ENCODE assay signal across 17 cellular contexts in genomic region chr2:219631406-219631891, GRCh38. TPM values are rescaled to one million over a fixed set of nuclear protein-coding genes. Genes with fewer than 3 reads are reported as not detected.
A peak's percentile ranks its signal among the peaks of the same experiment; 100 is the strongest.
DNase-seq lines count a peak whose midpoint lies in the region; ATAC-seq and TF ChIP-seq lines count a peak whose summit lies in the region.
"Had no signal": no experiment of that assay in that cellular context is flagged by ENCODE, and none has a peak within 500 bp of the region (broad histone marks: within the 10 kb centered on the region; RNA-seq: fewer than 3 reads in every experiment).

No MANE protein-coding gene starts in this region.

- H3K27ac ChIP-seq in heart left ventricle (peak overlapping the region; percentile 83 to 100 (median 94)), endodermal cell (ENCODE audit: low read depth, low read length) (no peak overlapping the region)
- H3K27ac ChIP-seq: SK-N-MC had no signal

- intact Hi-C loops in heart left ventricle (cut with DNase I) (loop anchor here in 3 of 10 donors (5.0 to 10.0 kb wide), 3 partner anchors 59 to 207 kb away; partner anchors contain the start of genes INHA (in 1 of the 3) and OBSL1 (in 1 of the 3)), Right ventricle myocardium inferior (cut with DNase I) (loop anchor here (10.0 kb wide), 1 partner anchor 157 kb away; no protein-coding TSS in a partner anchor), mucosa of descending colon (cut with DNase I, micrococcal nuclease) (no loop called here)

- H3K9me3 ChIP-seq in heart left ventricle = no peaks in the 10 kb centered on the region
- H3K9me3 ChIP-seq in endodermal cell (ENCODE audit: control insufficient read depth, low read length) = no peaks in the 10 kb centered on the region
- no peaks in the 10 kb centered on the region for H3K9me3 ChIP-seq in mucosa of descending colon

- H3K4me3 Mint-ChIP-seq in endodermal cell = no peak overlapping the region
- H3K4me3 Mint-ChIP-seq: CD4-positive, CD25-positive, alpha-beta regulatory T cell had no signal

- peak in 2 of 4 donors; percentile 1 for ATAC-seq in heart left ventricle
- no peak for ATAC-seq in Right ventricle myocardium inferior
- ATAC-seq in mucosa of descending colon = no peak

- no peak for TF ChIP-seq POLR2A in heart left ventricle (IDR thresholded peaks at IDR 0.05)

- WGBS in heart left ventricle, 4 donors = 45 to 70% (median 53%) methylated on average over 7 to 9 of the region's 9 CpGs
- WGBS in endodermal cell (ENCODE audit: insufficient coverage in 1 of 2, insufficient read length in 1 of 2), 2 experiments = 87 to 88% methylated on average over 5 to 9 of the region's 9 CpGs

- DNase-seq in heart left ventricle (peak in 1 of 5 donors; percentile 51), Right ventricle myocardium inferior (ENCODE audit: missing footprints) (no peak), endodermal cell (peak; percentile 24), mesenteric fat pad (ENCODE audit: low spot score) (peak; percentile 82), mucosa of descending colon (no peak), AG20443 (ENCODE audit: low spot score) (no peak)
- no peak for DNase-seq in activated CD4-positive, alpha-beta T cell treated with anti-CD3 and anti-CD28 coated beads for 48 hours
- DNase-seq: CD4-positive, CD25-positive, alpha-beta regulatory T cell; EL; GF-D8; Kasumi-1; NCI-H1694 treated with DMSO at 0.1 percent for 48 hours; NCI-H446; NCI-H526; SHP77 had no signal

- H3K9me3 Mint-ChIP-seq in endodermal cell = no peaks in the 10 kb centered on the region

- H3K4me1 ChIP-seq in heart left ventricle (peaks cover 0 to 74% (median 6%) of the 10 kb centered on the region in 12 donors), endodermal cell (ENCODE audit: control insufficient read depth, insufficient read depth, low read length) (no peaks in the 10 kb centered on the region), mucosa of descending colon (ENCODE audit: low read depth) (peaks cover 7% of the 10 kb centered on the region)

- H3K4me1 Mint-ChIP-seq in endodermal cell = no peaks in the 10 kb centered on the region

- no peak overlapping the region for H3K9ac ChIP-seq in endodermal cell (ENCODE audit: extremely low read depth, low read length, poor library complexity, severe bottlenecking)

- H3K36me3 ChIP-seq in heart left ventricle (peaks cover 0 to 34% (median 0%) of the 10 kb centered on the region in 9 donors), endodermal cell (ENCODE audit: control insufficient read depth, insufficient read depth, low read length) (no peaks in the 10 kb centered on the region), mucosa of descending colon (ENCODE audit: low read depth) (no peaks in the 10 kb centered on the region)

- peak overlapping the region; percentile 31 to 58 (median 48) for H3K4me3 ChIP-seq in heart left ventricle
- no peak overlapping the region for H3K4me3 ChIP-seq in endodermal cell (ENCODE audit: low read length)
- H3K4me3 ChIP-seq in mucosa of descending colon = no peak overlapping the region
- H3K4me3 ChIP-seq: SK-N-MC had no signal

- no peak overlapping the region for H3K27ac Mint-ChIP-seq in endodermal cell
- H3K27ac Mint-ChIP-seq: CD4-positive, CD25-positive, alpha-beta regulatory T cell had no signal

- no peaks in the 10 kb centered on the region for H3K27me3 Mint-ChIP-seq in endodermal cell (ENCODE audit: insufficient read depth)

- peaks cover 7% of the 10 kb centered on the region for H3K36me3 Mint-ChIP-seq in endodermal cell (ENCODE audit: low read depth)

- H3K27me3 ChIP-seq in heart left ventricle (peaks cover 0 to 12% (median 6%) of the 10 kb centered on the region in 9 donors), endodermal cell (ENCODE audit: control insufficient read depth, insufficient read depth, low read length, poor library complexity, severe bottlenecking) (peaks cover 6% of the 10 kb centered on the region)

- TF ChIP-seq CTCF in heart left ventricle (IDR thresholded peaks at IDR 0.05) (no peak), endodermal cell (conservative IDR thresholded peaks at IDR 0.05) (no peak), mucosa of descending colon (IDR thresholded peaks at IDR 0.05) (no peak)

RNA-seq across cellular contexts. Expression of gene SLC4A3, which starts 4.0 kb away (rescaled TPM):
- total RNA-seq in heart left ventricle = 100 to 1,000 TPM; 249 to 507 (median 428) TPM
- 100 to 1,000 TPM; 236 to 250 TPM for polyA plus RNA-seq in heart left ventricle
- 445 TPM for total RNA-seq in Right ventricle myocardium inferior
- 10 to 100 TPM; 13.4 to 20.2 TPM for total RNA-seq in endodermal cell
- 8.0 TPM for polyA plus RNA-seq in endodermal cell (2013, experiment 1 of 2)
- 5.3 TPM for polyA plus RNA-seq in endodermal cell (2013, experiment 2 of 2)
- 6.7 TPM for total RNA-seq in mesenteric fat pad
- total RNA-seq in mucosa of descending colon = 1 to 10 TPM in 1 of 3 donors, under 1 TPM in 2; 0.29 to 3.4 (median 0.34) TPM
- total RNA-seq: CD4-positive, CD25-positive, alpha-beta regulatory T cell had no signal
- polyA plus RNA-seq: CD4-positive, CD25-positive, alpha-beta regulatory T cell had no signal

RNA-seq across cellular contexts. Expression of gene STK11IP, which starts 33.8 kb away (rescaled TPM):
- total RNA-seq in heart left ventricle (10 to 100 TPM in 7 of 9 donors, 1 to 10 TPM in 2; 7.3 to 24.1 (median 13.9) TPM), Right ventricle myocardium inferior (13.9 TPM), endodermal cell (10 to 100 TPM; 27.3 to 31.1 TPM), mesenteric fat pad (17.1 TPM), mucosa of descending colon (10 to 100 TPM; 34.6 to 42.0 (median 39.6) TPM)
- polyA plus RNA-seq in heart left ventricle = 10 to 100 TPM; 14.9 to 15.6 TPM
- 36.2 TPM for polyA plus RNA-seq in endodermal cell (2013, experiment 1 of 2)
- polyA plus RNA-seq in endodermal cell (2013, experiment 2 of 2) = 29.6 TPM

RNA-seq across cellular contexts. Expression of gene INHA, which starts 59.3 kb away (rescaled TPM):
- total RNA-seq in heart left ventricle (10 to 100 TPM in 1 of 9 donors, 1 to 10 TPM in 7, under 1 TPM in 1; 0.52 to 14.2 (median 1.8) TPM), Right ventricle myocardium inferior (1.9 TPM), endodermal cell (1 to 10 TPM in 1 of 2 donors, under 1 TPM in 1; 0.48 to 1.5 TPM), mesenteric fat pad (0.45 TPM), mucosa of descending colon (under 1 TPM in 1 of 3 donors, not detected in 2; 0.19 TPM)
- polyA plus RNA-seq in heart left ventricle = 10 to 100 TPM in 1 of 2 donors, 1 to 10 TPM in 1; 5.5 to 12.0 TPM
- 0.61 TPM for polyA plus RNA-seq in endodermal cell (2013, experiment 1 of 2)
- 0.75 TPM for polyA plus RNA-seq in endodermal cell (2013, experiment 2 of 2)
- total RNA-seq: A673; CD4-positive, CD25-positive, alpha-beta regulatory T cell had no signal
- polyA plus RNA-seq: CD4-positive, CD25-positive, alpha-beta regulatory T cell had no signal

Comparison
In these comparisons a context has a peak if more than half of its experiments do, and no peak if none do; other contexts are left out.
1. DNase-seq: peak in endodermal cell (single experiment) and mesenteric fat pad (single experiment); none in Right ventricle myocardium inferior (single experiment), mucosa of descending colon (0 of 3), activated CD4-positive, alpha-beta T cell treated with anti-CD3 and anti-CD28 coated beads for 48 hours (single experiment) and AG20443 (single experiment).
2. H3K4me3 ChIP-seq: peak in heart left ventricle (12 of 12); none in endodermal cell (single experiment) and mucosa of descending colon (single experiment).
3. RNA of gene SLC4A3, which starts 4.0 kb away (total RNA-seq): 445 TPM in Right ventricle myocardium inferior (single experiment) and 249 to 507 TPM in heart left ventricle; 13.4 to 20.2 TPM in endodermal cell, 6.7 TPM in mesenteric fat pad (single experiment) and 0.29 to 3.4 TPM in mucosa of descending colon; every median in the first group is over 10 times any median in the second.